Comparison of ENCODE assay signal across 24 cellular contexts in genomic region chr10:2980116-2980515, GRCh38.
DNase-seq lines count a peak whose midpoint lies in the region; ATAC-seq and TF ChIP-seq lines count a peak whose summit lies in the region.
"Had no signal": no experiment of that assay in that cellular context is flagged by ENCODE, and none has a peak within 500 bp of the region (broad histone marks: within the 10 kb centered on the region; RNA-seq: fewer than 3 reads in every experiment).

No MANE protein-coding gene starts in this region.

- H2BK5ac ChIP-seq in IMR-90 (ENCODE audit: low read depth, low read length, poor library complexity, severe bottlenecking) (peak overlapping the region; percentile 86), H9 (ENCODE audit: insufficient read length, low read length) (no peak overlapping the region)

- H3K9ac ChIP-seq in IMR-90 (ENCODE audit: low read depth, low read length) (peak overlapping the region; percentile 42; the same call in 1 of the 2 replicates), H9 (ENCODE audit: extremely low read depth, insufficient read length, low read length) (no peak overlapping the region)

- H3K9me1 ChIP-seq in IMR-90 (ENCODE audit: insufficient read depth, low read length): peaks cover 10% of the 10 kb centered on the region

- H3K4me3 ChIP-seq in IMR-90 (ENCODE audit: insufficient read depth, low read depth, low read length): no peak overlapping the region
- H3K4me3 ChIP-seq: ascending aorta, colonic mucosa, hepatocyte, pancreas, sigmoid colon, thoracic aorta had no signal

- peak overlapping the region; percentile 90 for H3K4ac ChIP-seq in IMR-90 (ENCODE audit: low read depth, low read length)
- H3K4ac ChIP-seq in H9 (ENCODE audit: low read depth, low read length): no peak overlapping the region

- H4K20me1 ChIP-seq in IMR-90 (ENCODE audit: insufficient read depth, low read length) (no peaks in the 10 kb centered on the region), H9 (ENCODE audit: control insufficient read depth, insufficient read depth, insufficient read length) (no peaks in the 10 kb centered on the region)

- H2AFZ ChIP-seq in IMR-90 (replicated peaks; ENCODE audit: low read length, poor library complexity) (peak overlapping the region; percentile 79), H9 (ENCODE audit: low read length) (no peak overlapping the region)
- H2AFZ ChIP-seq: hepatocyte had no signal

- no peaks in the 10 kb centered on the region for H3K36me3 Mint-ChIP-seq in chondrocyte (ENCODE audit: low read depth)
- H3K36me3 Mint-ChIP-seq in naive B cell: no peaks in the 10 kb centered on the region
- H3K36me3 Mint-ChIP-seq in H9 (ENCODE audit: insufficient read depth in 1 of 3, low read depth in 3 of 3): no peaks in the 10 kb centered on the region
- H3K36me3 Mint-ChIP-seq: activated naive CD4-positive, alpha-beta T cell treated with anti-CD3 and anti-CD28 coated beads, Interleukin-2, amount 50 U/mL, for 24 hours; CD4-positive, CD25-positive, alpha-beta regulatory T cell; stimulated activated memory B cell treated with anti-CD40 and anti-IgM and Interleukin-4, amounts not matched to agents 10 μg/mL and 1 μg/mL and 100 μg/mL, for 72 hours had no signal

- H3K23ac ChIP-seq in IMR-90 (ENCODE audit: low read depth, low read length): peak overlapping the region; percentile 72
- no peak overlapping the region for H3K23ac ChIP-seq in H9 (ENCODE audit: insufficient read length, low read depth, low read length)

- H2BK120ac ChIP-seq in IMR-90 (ENCODE audit: low read depth, low read length) (peak overlapping the region; percentile 95), H9 (ENCODE audit: low read depth, low read length, poor library complexity, severe bottlenecking) (no peak overlapping the region)

- TF ChIP-seq CTCF in IMR-90 (conservative IDR thresholded peaks at IDR 0.05; ENCODE audit: low read depth, low read length) (no peak), chondrocyte (IDR thresholded peaks at IDR 0.05) (no peak), H9 (conservative IDR thresholded peaks at IDR 0.05) (no peak)

- no peaks in the 10 kb centered on the region for H3K23me2 ChIP-seq in H9 (ENCODE audit: insufficient read length, low read depth, low read length, poor library complexity, severe bottlenecking)

- H2AK9ac ChIP-seq in IMR-90 (replicated peaks; ENCODE audit: low read depth, low read length, poor library complexity): peak overlapping the region; percentile 79

- H2BK15ac ChIP-seq in IMR-90 (ENCODE audit: low read depth, low read length): peak overlapping the region; percentile 59; the same call in 1 of the 3 replicates
- H2BK15ac ChIP-seq in H9 (ENCODE audit: low read depth, low read length): no peak overlapping the region

- H3K79me1 ChIP-seq in IMR-90 (ENCODE audit: low read depth in 1 of 2, low read length in 2 of 2): no peaks in the 10 kb centered on the region
- H3K79me1 ChIP-seq in H9 (ENCODE audit: insufficient read depth, low read depth, low read length, poor library complexity, severe bottlenecking): no peaks in the 10 kb centered on the region

- H4K5ac ChIP-seq in IMR-90 (ENCODE audit: low read depth, low read length) (peak overlapping the region; percentile 66; the same call in 1 of the 2 replicates), H9 (ENCODE audit: insufficient read length, low read depth, low read length) (no peak overlapping the region)

- H3K56ac ChIP-seq in IMR-90 (ENCODE audit: extremely low read depth, insufficient read depth, low read length): peak overlapping the region; percentile 72; the same call in 1 of the 2 replicates
- H3K56ac ChIP-seq in H9 (ENCODE audit: insufficient read length, low read depth, low read length): no peak overlapping the region

- H3K27me3 Mint-ChIP-seq in chondrocyte (ENCODE audit: low read depth): no peaks in the 10 kb centered on the region
- H3K27me3 Mint-ChIP-seq in naive B cell: no peaks in the 10 kb centered on the region
- no peaks in the 10 kb centered on the region; the same call in 1 of the 2 replicates for H3K27me3 Mint-ChIP-seq in H9 (ENCODE audit: low read depth)
- H3K27me3 Mint-ChIP-seq: stimulated activated memory B cell treated with anti-CD40 and anti-IgM and Interleukin-4, amounts not matched to agents 10 μg/mL and 1 μg/mL and 100 μg/mL, for 72 hours had no signal

- dilution Hi-C loops in IMR-90 (cut with HindIII; ENCODE audit: low sequenced_read_pairs, unreplicated experiment): no loop called here

- POLR2A ChIA-PET in IMR-90 (lab: Charles Lee; ENCODE audit: unreplicated experiment): no interaction called here

- H3K9me3 Mint-ChIP-seq in chondrocyte (ENCODE audit: low read depth) (no peaks in the 10 kb centered on the region), naive B cell (no peaks in the 10 kb centered on the region), H9 (no peaks in the 10 kb centered on the region)
- H3K9me3 Mint-ChIP-seq: activated naive CD4-positive, alpha-beta T cell treated with anti-CD3 and anti-CD28 coated beads, Interleukin-2, amount 50 U/mL, for 24 hours; activated T-helper 1 cell treated with anti-CD3 and anti-CD28 coated beads, Interleukin-12 subunit alpha, Interleukin-12 subunit beta, Interleukin-2, Interleukin-4 antibody, amounts not matched to agents 30 ng/mL and 10 ng/mL and 1 ng/mL, durations not matched to agents 14 hours and 24 hours and 36 hours; CD4-positive, CD25-positive, alpha-beta regulatory T cell; stimulated activated memory B cell treated with anti-CD40 and anti-IgM and Interleukin-4, amounts not matched to agents 10 μg/mL and 1 μg/mL and 100 μg/mL, for 72 hours had no signal

- H2AK5ac ChIP-seq in IMR-90 (ENCODE audit: low read depth, low read length) (peak overlapping the region; percentile 83; the same call in 1 of the 2 replicates), H9 (ENCODE audit: insufficient read length, low read length) (no peak overlapping the region)

- TF ChIP-seq RAD21 in IMR-90 (IDR thresholded peaks at IDR 0.05; ENCODE audit: low read length): no peak

- H3K27me3 ChIP-seq in IMR-90 (ENCODE audit: control insufficient read depth, insufficient read depth, low read length) (no peaks in the 10 kb centered on the region), H9 (ENCODE audit: insufficient read depth, low read length) (no peaks in the 10 kb centered on the region)
- H3K27me3 ChIP-seq: ascending aorta, colonic mucosa, hepatocyte, pancreas had no signal

- H3K27ac Mint-ChIP-seq in chondrocyte (ENCODE audit: unreplicated experiment): peak overlapping the region; percentile 88
- H3K27ac Mint-ChIP-seq in naive B cell: peak overlapping the region in 4 of 6 donors; percentile 58 to 74 (median 68)
- peak overlapping the region in 1 of 3 experiments; percentile 77; a peak in 1 of 7 replicates for H3K27ac Mint-ChIP-seq in H9
- H3K27ac Mint-ChIP-seq: activated naive CD4-positive, alpha-beta T cell treated with anti-CD3 and anti-CD28 coated beads, Interleukin-2, amount 50 U/mL, for 24 hours; activated T-helper 1 cell treated with anti-CD3 and anti-CD28 coated beads, Interleukin-12 subunit alpha, Interleukin-12 subunit beta, Interleukin-2, Interleukin-4 antibody, amounts not matched to agents 30 ng/mL and 10 ng/mL and 1 ng/mL, durations not matched to agents 14 hours and 24 hours and 36 hours had no signal

- TF ChIP-seq POLR2A in IMR-90 (IDR thresholded peaks at IDR 0.05; ENCODE audit: low read depth, low read length): no peak

- no peak overlapping the region for H2BK12ac ChIP-seq in H9 (ENCODE audit: insufficient read length, low read depth, low read length)

- H3K4me1 ChIP-seq in IMR-90 (ENCODE audit: control insufficient read depth, insufficient read depth, low read length): peaks cover 8% of the 10 kb centered on the region
- no peaks in the 10 kb centered on the region for H3K4me1 ChIP-seq in H9 (ENCODE audit: insufficient read depth, low read length)
- H3K4me1 ChIP-seq: ascending aorta, colonic mucosa, pancreas, sigmoid colon had no signal

- intact Hi-C loops in IMR-90 (cut with micrococcal nuclease): no loop called here

- H3K18ac ChIP-seq in IMR-90 (ENCODE audit: low read depth, low read length): peak overlapping the region; percentile 48; the same call in 1 of the 2 replicates
- no peak overlapping the region for H3K18ac ChIP-seq in H9 (ENCODE audit: insufficient read length, low read depth, low read length)

- H3K9me3 ChIP-seq in IMR-90 (ENCODE audit: control insufficient read depth, insufficient read depth, low read length): no peaks in the 10 kb centered on the region
- no peaks in the 10 kb centered on the region for H3K9me3 ChIP-seq in H9 (ENCODE audit: control insufficient read depth, low read depth, low read length)
- H3K9me3 ChIP-seq: ascending aorta, colonic mucosa, pancreas, sigmoid colon, thoracic aorta had no signal

- no TSS peak for BruUV-seq in IMR-90 (replicated peaks; lab: Mats Ljungman, UMichigan)

- H3K27ac ChIP-seq in IMR-90 (ENCODE audit: insufficient read depth, low read length): peak overlapping the region; percentile 32
- no peak overlapping the region for H3K27ac ChIP-seq in H9 (ENCODE audit: insufficient read length, low read depth, low read length)
- H3K27ac ChIP-seq: ascending aorta, colonic mucosa, hepatocyte, pancreas, sigmoid colon, thoracic aorta had no signal

- CTCF ChIA-PET in IMR-90 (lab: Yijun Ruan, JAX): no interaction called here

- H3T11ph ChIP-seq in H9 (ENCODE audit: low read length): no peak overlapping the region

- H2BK20ac ChIP-seq in IMR-90 (ENCODE audit: low read depth, low read length) (peak overlapping the region; percentile 96), H9 (ENCODE audit: low read depth, low read length, poor library complexity, severe bottlenecking) (no peak overlapping the region)

- peak; percentile 7 for DNase-seq in AG08395 (ENCODE audit: low spot score)
- peak; percentile 55 for DNase-seq in IMR-90
- no peak for DNase-seq in chondrocyte (ENCODE audit: low spot score)
- no peak for DNase-seq in naive B cell
- DNase-seq in H4 (ENCODE audit: low spot score): no peak
- DNase-seq in H9: no peak
- DNase-seq: ACHN; activated CD4-positive, alpha-beta T cell treated with anti-CD3 and anti-CD28 coated beads for 4 hours; CD4-positive, CD25-positive, alpha-beta regulatory T cell; colonic mucosa; NCI-H1105 treated with DMSO at 0.1 percent for 48 hours; NCI-H2107; NCI-H510A treated with DMSO at 0.1 percent for 48 hours; pancreas; Right ventricle myocardium superior; sigmoid colon had no signal

- H4K91ac ChIP-seq in IMR-90 (ENCODE audit: insufficient read depth, low read depth, low read length): peak overlapping the region; percentile 78; the same call in 1 of the 2 replicates
- H4K91ac ChIP-seq in H9 (ENCODE audit: insufficient read length, low read depth, low read length): no peak overlapping the region

- H3K36me3 ChIP-seq in IMR-90 (ENCODE audit: control insufficient read depth, insufficient read depth, low read length): no peaks in the 10 kb centered on the region
- H3K36me3 ChIP-seq: ascending aorta, colonic mucosa, pancreas, sigmoid colon, thoracic aorta had no signal

- H4K8ac ChIP-seq in IMR-90 (ENCODE audit: low read depth in 2 of 2, low read length in 2 of 2): peak overlapping the region; percentile 10 to 96; a peak in 3 of 4 replicates
- no peak overlapping the region for H4K8ac ChIP-seq in H9 (replicated peaks; ENCODE audit: insufficient read length, low read depth, low read length)

- no peaks in the 10 kb centered on the region for H3K79me2 ChIP-seq in H9 (ENCODE audit: insufficient read depth, low read length)
- H3K79me2 ChIP-seq: hepatocyte had no signal

- H3K4me3 Mint-ChIP-seq in chondrocyte (ENCODE audit: unreplicated experiment): no peak overlapping the region
- H3K4me3 Mint-ChIP-seq in naive B cell: peak overlapping the region in 1 of 8 donors; percentile 33
- H3K4me3 Mint-ChIP-seq in H9: no peak overlapping the region
- H3K4me3 Mint-ChIP-seq: activated naive CD4-positive, alpha-beta T cell treated with anti-CD3 and anti-CD28 coated beads, Interleukin-2, amount 50 U/mL, for 24 hours; activated T-helper 1 cell treated with anti-CD3 and anti-CD28 coated beads, Interleukin-12 subunit alpha, Interleukin-12 subunit beta, Interleukin-2, Interleukin-4 antibody, amounts not matched to agents 30 ng/mL and 10 ng/mL and 1 ng/mL, durations not matched to agents 14 hours and 24 hours and 36 hours; CD4-positive, CD25-positive, alpha-beta regulatory T cell; stimulated activated memory B cell treated with anti-CD40 and anti-IgM and Interleukin-4, amounts not matched to agents 10 μg/mL and 1 μg/mL and 100 μg/mL, for 72 hours had no signal

- H3K4me2 ChIP-seq in IMR-90 (ENCODE audit: low read depth, low read length) (no peak overlapping the region), H9 (ENCODE audit: insufficient read depth, insufficient read length, low read length) (no peak overlapping the region)
- H3K4me2 ChIP-seq: hepatocyte had no signal

- peak; percentile 53 for ATAC-seq in IMR-90 (ENCODE audit: low read depth)
- ATAC-seq in naive B cell (ENCODE audit: low read depth in 2 of 2): no peak
- ATAC-seq in HG02981 (IDR thresholded peaks at IDR 0.05; ENCODE audit: unreplicated experiment): no peak
- no peak for ATAC-seq in GM19467 (IDR thresholded peaks at IDR 0.05; ENCODE audit: unreplicated experiment)
- ATAC-seq: stimulated activated memory B cell treated with anti-CD40 and anti-IgM and Interleukin-4, amounts not matched to agents 10 μg/mL and 1 μg/mL and 100 μg/mL, for 72 hours had no signal

- peaks cover 43% of the 10 kb centered on the region for H3K4me1 Mint-ChIP-seq in chondrocyte (ENCODE audit: low read depth)
- H3K4me1 Mint-ChIP-seq in naive B cell: peaks cover 16 to 45% (median 41%) of the 10 kb centered on the region in 3 donors
- H3K4me1 Mint-ChIP-seq in H9: peaks cover 9 to 14% of the 10 kb centered on the region in 2 experiments; a peak in 3 of 4 replicates
- H3K4me1 Mint-ChIP-seq: activated naive CD4-positive, alpha-beta T cell treated with anti-CD3 and anti-CD28 coated beads, Interleukin-2, amount 50 U/mL, for 24 hours had no signal

- peak overlapping the region; percentile 97 for H3K14ac ChIP-seq in IMR-90 (replicated peaks; ENCODE audit: low read depth, low read length)
- no peak overlapping the region for H3K14ac ChIP-seq in H9 (ENCODE audit: insufficient read depth, low read length)

- in situ Hi-C loops in IMR-90 (cut with MboI; ENCODE audit: low sequenced_read_pairs): no loop called here

- WGBS in IMR-90 (ENCODE audit: extremely low coverage in 2 of 2, insufficient read length in 1 of 2), 2 experiments: 20% methylated on average over 1 of the region's 5 CpGs; no CpG with 5 or more reads in 1 of the 2 experiments
- WGBS in H9 (ENCODE audit: extremely low coverage, insufficient read length, low lambda C conversion rate): no CpG with 5 or more reads among the region's 5 CpGs

Comparison
In these comparisons a context has a peak if more than half of its experiments do, and no peak if none do; other contexts are left out.
1. DNase-seq: peak in AG08395 (single experiment) and IMR-90 (single experiment); none in chondrocyte (single experiment), naive B cell (single experiment), H4 (single experiment) and H9 (single experiment).